ENCODE assay signal across 8 cellular contexts in the genomic region with DNA sequence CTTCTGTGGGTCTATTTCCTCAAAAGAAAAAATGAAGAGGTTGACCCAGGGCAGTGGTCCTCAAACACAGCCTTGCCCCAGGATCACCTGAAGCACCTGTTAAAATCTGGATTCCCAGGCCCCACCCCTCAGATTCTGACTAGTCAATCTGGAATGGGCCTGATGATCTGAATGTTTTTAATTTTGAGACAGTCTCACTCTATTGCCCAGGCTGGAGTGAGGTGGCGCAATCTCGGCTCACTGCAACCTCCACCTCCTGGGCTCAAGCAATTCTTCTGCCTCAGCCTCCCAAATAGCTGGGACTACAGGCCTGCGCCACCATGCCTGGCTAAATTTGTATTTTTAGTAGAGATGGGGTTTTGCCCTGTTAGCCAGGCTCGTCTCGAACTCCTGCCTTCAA. TPM values are rescaled to one million over a fixed set of nuclear protein-coding genes. Genes with fewer than 3 reads are reported as not detected.
DNase-seq lines count a peak whose midpoint lies in the region; ATAC-seq, FAIRE-seq and TF ChIP-seq lines count a peak whose summit lies in the region.
"Not testable (repeated sequence)": the region's sequence is repeated elsewhere in the genome, so short reads cannot be mapped to it uniquely, and the experiment has no call there.

No MANE protein-coding gene starts in this region.

- peak overlapping the region; percentile 85 for H3K4me2 ChIP-seq in OCI-LY3 (ENCODE audit: low read length)
- not testable (repeated sequence) for H3K4me2 ChIP-seq in astrocyte (ENCODE audit: low read length); fibroblast of lung (ENCODE audit: extremely low read depth, insufficient read depth, low read length); mesenchymal stem cell (ENCODE audit: low read length, poor library complexity, severe bottlenecking)

- H3K4me1 ChIP-seq in CD4-positive, alpha-beta memory T cell (ENCODE audit: insufficient read depth, low read length): peaks cover 85% of the 10 kb centered on the region
- H3K4me1 ChIP-seq in OCI-LY3 (ENCODE audit: low read length) (peaks cover 80% of the 10 kb centered on the region), astrocyte (ENCODE audit: insufficient read depth, low read length) (peaks cover 72% of the 10 kb centered on the region), fibroblast of lung (ENCODE audit: control insufficient read depth, extremely low read depth, insufficient read depth, low read length) (peaks cover 62% of the 10 kb centered on the region), mesenchymal stem cell (ENCODE audit: control insufficient read depth, insufficient read depth, low read depth, low read length) (peaks cover 59% of the 10 kb centered on the region), psoas muscle (peaks cover 51% of the 10 kb centered on the region), tibial artery (peaks cover 0 to 86% (median 78%) of the 10 kb centered on the region in 4 donors)

- H3K27me3 ChIP-seq in CD4-positive, alpha-beta memory T cell (ENCODE audit: insufficient read depth, low read length); OCI-LY3 (ENCODE audit: low read depth, low read length); astrocyte (ENCODE audit: insufficient read depth, low read length); fibroblast of lung (ENCODE audit: control insufficient read depth, insufficient read depth, low read length); mesenchymal stem cell (ENCODE audit: control insufficient read depth in 1 of 2, insufficient read depth in 1 of 2, low read length in 2 of 2); psoas muscle (ENCODE audit: insufficient read depth in 3 of 3, low read length in 2 of 3); tibial artery: not testable (repeated sequence)

- H3K79me1 ChIP-seq in mesenchymal stem cell (replicated peaks; ENCODE audit: low read length, poor library complexity, severe bottlenecking): not testable (repeated sequence)

- not testable (repeated sequence) for ATAC-seq in activated CD8-positive, alpha-beta T cell treated with anti-CD3 and anti-CD28 coated beads, Interleukin-2, amount 10 ng/mL, durations not matched to agents 7 days and 5 days; psoas muscle

- WGBS in mesenchymal stem cell: 100% methylated on average over 5 of the region's 5 CpGs
- 84 to 94% (median 93%) methylated on average over 5 of the region's 5 CpGs for WGBS in psoas muscle, 3 donors

- H3K18ac ChIP-seq in mesenchymal stem cell (ENCODE audit: low read depth in 1 of 2, low read length in 2 of 2): not testable (repeated sequence)

- not testable (repeated sequence) for H2AFZ ChIP-seq in OCI-LY3 (ENCODE audit: low read depth, low read length); astrocyte (ENCODE audit: low read depth, low read length); fibroblast of lung (ENCODE audit: low read length); mesenchymal stem cell (ENCODE audit: low read depth, low read length)

- H3K4me3 Mint-ChIP-seq in CD4-positive, alpha-beta memory T cell: peak overlapping the region in 6 of 8 donors; percentile 31 to 92 (median 86)
- H3K4me3 Mint-ChIP-seq in activated CD8-positive, alpha-beta T cell treated with anti-CD3 and anti-CD28 coated beads, Interleukin-2, amount 10 ng/mL, durations not matched to agents 7 days and 5 days: peak overlapping the region; percentile 42
- peak overlapping the region; percentile 20 for H3K4me3 Mint-ChIP-seq in astrocyte (ENCODE audit: unreplicated experiment)

- POLR2A ChIA-PET in CD4-positive, alpha-beta memory T cell (lab: Charles Lee; ENCODE audit: partially characterized antibody): interaction anchor here (8.2 to 21.9 kb wide), 2 partner anchors 5 to 18 kb away, joined by 196 to 516 read pairs; no protein-coding TSS in a partner anchor
- POLR2A ChIA-PET in activated CD8-positive, alpha-beta T cell treated with anti-CD3 and anti-CD28 coated beads, Interleukin-2, amount 10 ng/mL, durations not matched to agents 7 days and 5 days (lab: Charles Lee): interaction anchor here (11.6 to 20.2 kb wide), 2 partner anchors 10 to 19 kb away, joined by 272 to 642 read pairs; no protein-coding TSS in a partner anchor

- H3K27ac Mint-ChIP-seq in CD4-positive, alpha-beta memory T cell: peak overlapping the region; percentile 69 to 98 (median 97)
- H3K27ac Mint-ChIP-seq in activated CD8-positive, alpha-beta T cell treated with anti-CD3 and anti-CD28 coated beads, Interleukin-2, amount 10 ng/mL, durations not matched to agents 7 days and 5 days: peak overlapping the region; percentile 90
- peak overlapping the region; percentile 66 for H3K27ac Mint-ChIP-seq in astrocyte (ENCODE audit: unreplicated experiment)

- not testable (repeated sequence) for H2BK12ac ChIP-seq in mesenchymal stem cell (ENCODE audit: low read length in 2 of 2)

- H4K8ac ChIP-seq in mesenchymal stem cell (ENCODE audit: low read length): not testable (repeated sequence)

- not testable (repeated sequence) for H3K4me3 ChIP-seq in CD4-positive, alpha-beta memory T cell (ENCODE audit: low read length in 2 of 2); OCI-LY3 (ENCODE audit: low read length); astrocyte (ENCODE audit: insufficient read depth, low read depth, low read length); fibroblast of lung (replicated peaks in 1 of 4; ENCODE audit: control extremely low read depth in 1 of 4, insufficient read depth in 1 of 4, low read depth in 3 of 4, low read length in 4 of 4); psoas muscle; tibial artery
- peak overlapping the region in 1 of 2 experiments; percentile 74 for H3K4me3 ChIP-seq in mesenchymal stem cell (ENCODE audit: insufficient read depth in 1 of 2, low read depth in 1 of 2, low read length in 2 of 2)

- H3K9me3 Mint-ChIP-seq in CD4-positive, alpha-beta memory T cell; activated CD8-positive, alpha-beta T cell treated with anti-CD3 and anti-CD28 coated beads, Interleukin-2, amount 10 ng/mL, durations not matched to agents 7 days and 5 days (ENCODE audit: insufficient read depth); astrocyte (ENCODE audit: unreplicated experiment): not testable (repeated sequence)

- H3K4me1 Mint-ChIP-seq in CD4-positive, alpha-beta memory T cell: peaks cover 62 to 89% (median 75%) of the 10 kb centered on the region in 4 donors
- H3K4me1 Mint-ChIP-seq in activated CD8-positive, alpha-beta T cell treated with anti-CD3 and anti-CD28 coated beads, Interleukin-2, amount 10 ng/mL, durations not matched to agents 7 days and 5 days (ENCODE audit: low read depth): peaks cover 80% of the 10 kb centered on the region
- H3K4me1 Mint-ChIP-seq in astrocyte (ENCODE audit: low read depth, unreplicated experiment): peaks cover 53% of the 10 kb centered on the region

- H4K91ac ChIP-seq in mesenchymal stem cell (ENCODE audit: low read length): not testable (repeated sequence)

- TF ChIP-seq CTCF in OCI-LY3 (IDR thresholded peaks at IDR 0.05; ENCODE audit: low read depth, low read length); astrocyte (IDR thresholded peaks at IDR 0.05; ENCODE audit: insufficient read depth, low read depth, low read length); fibroblast of lung (conservative IDR thresholded peaks at IDR 0.05 in 1 of 2, IDR thresholded peaks at IDR 0.05 in 1 of 2; ENCODE audit: low read depth in 1 of 2, low read length in 2 of 2); psoas muscle (IDR thresholded peaks at IDR 0.05); tibial artery (IDR thresholded peaks at IDR 0.05): not testable (repeated sequence)

- not testable (repeated sequence) for H3K9me3 ChIP-seq in CD4-positive, alpha-beta memory T cell (ENCODE audit: control insufficient read depth in 1 of 2, low read length in 2 of 2); OCI-LY3 (ENCODE audit: insufficient read depth, low read length); astrocyte (ENCODE audit: insufficient read depth, low read depth, low read length); fibroblast of lung (ENCODE audit: control insufficient read depth, insufficient read depth, low read depth, low read length); mesenchymal stem cell (ENCODE audit: control insufficient read depth, low read length); psoas muscle; tibial artery

- intact Hi-C loops in CD4-positive, alpha-beta memory T cell (cut with micrococcal nuclease); psoas muscle (cut with DNase I); tibial artery (cut with DNase I; ENCODE audit: low total_unique reads): not testable (repeated sequence)

- not testable (repeated sequence) for H2BK120ac ChIP-seq in mesenchymal stem cell (ENCODE audit: low read depth, low read length)

- H3K27ac ChIP-seq in CD4-positive, alpha-beta memory T cell (ENCODE audit: low read depth, low read length): peak overlapping the region; percentile 91
- peak overlapping the region; percentile 97 for H3K27ac ChIP-seq in OCI-LY3 (ENCODE audit: low read length)
- H3K27ac ChIP-seq in astrocyte (ENCODE audit: low read depth, low read length): peak overlapping the region; percentile 13
- peak overlapping the region; percentile 3 for H3K27ac ChIP-seq in fibroblast of lung (ENCODE audit: insufficient read depth, low read length)
- H3K27ac ChIP-seq in mesenchymal stem cell (ENCODE audit: low read length, poor library complexity, severe bottlenecking): not testable (repeated sequence)
- H3K27ac ChIP-seq in psoas muscle: peak overlapping the region; percentile 97
- H3K27ac ChIP-seq in tibial artery: peak overlapping the region; percentile 91 to 99

- H3K27me3 Mint-ChIP-seq in CD4-positive, alpha-beta memory T cell; activated CD8-positive, alpha-beta T cell treated with anti-CD3 and anti-CD28 coated beads, Interleukin-2, amount 10 ng/mL, durations not matched to agents 7 days and 5 days (ENCODE audit: low read depth); astrocyte (ENCODE audit: low read depth, unreplicated experiment): not testable (repeated sequence)

- not testable (repeated sequence) for FAIRE-seq in astrocyte (lab: Jason Lieb, UNC)

- peak overlapping the region; percentile 92; the same call in 1 of the 2 replicates for H3K9ac ChIP-seq in OCI-LY3 (ENCODE audit: low read length)
- not testable (repeated sequence) for H3K9ac ChIP-seq in astrocyte (ENCODE audit: low read length); fibroblast of lung (ENCODE audit: insufficient read depth, low read length)
- peak overlapping the region; percentile 85 for H3K9ac ChIP-seq in mesenchymal stem cell (ENCODE audit: low read length)

- peaks cover 0 to 19% of the 10 kb centered on the region in 2 donors for H3K36me3 Mint-ChIP-seq in CD4-positive, alpha-beta memory T cell
- H3K36me3 Mint-ChIP-seq in activated CD8-positive, alpha-beta T cell treated with anti-CD3 and anti-CD28 coated beads, Interleukin-2, amount 10 ng/mL, durations not matched to agents 7 days and 5 days (ENCODE audit: low read depth): peaks cover 75% of the 10 kb centered on the region
- H3K36me3 Mint-ChIP-seq in astrocyte (ENCODE audit: low read depth, unreplicated experiment): not testable (repeated sequence)

- DNase-seq in CD4-positive, alpha-beta memory T cell; activated CD8-positive, alpha-beta T cell treated with anti-CD3 and anti-CD28 coated beads, Interleukin-2, amount 10 ng/mL, durations not matched to agents 7 days and 5 days; astrocyte (ENCODE audit: low read depth); fibroblast of lung (ENCODE audit: low read depth in 2 of 2); mesenchymal stem cell; tibial artery: not testable (repeated sequence)
- peak in 1 of 2 donors; percentile 38 for DNase-seq in psoas muscle

- CTCF ChIA-PET in CD4-positive, alpha-beta memory T cell (lab: Charles Lee; ENCODE audit: partially characterized antibody): interaction anchor here (20.2 kb wide), 1 partner anchor 19 kb away, joined by 568 read pairs; no protein-coding TSS in a partner anchor
- CTCF ChIA-PET in activated CD8-positive, alpha-beta T cell treated with anti-CD3 and anti-CD28 coated beads, Interleukin-2, amount 10 ng/mL, durations not matched to agents 7 days and 5 days (lab: Charles Lee): interaction anchor here (4.7 to 27.1 kb wide), 2 partner anchors 13 to 19 kb away, joined by 37 to 1049 read pairs; no protein-coding TSS in a partner anchor

- H3K4ac ChIP-seq in mesenchymal stem cell (ENCODE audit: low read depth in 1 of 2, low read length in 2 of 2): not testable (repeated sequence)

- H2BK5ac ChIP-seq in mesenchymal stem cell (ENCODE audit: low read depth, low read length, poor library complexity, severe bottlenecking): not testable (repeated sequence)

- not testable (repeated sequence) for H4K20me1 ChIP-seq in OCI-LY3 (ENCODE audit: insufficient read depth, low read length); fibroblast of lung (ENCODE audit: control insufficient read depth, extremely low read depth, insufficient read depth, low read length)
- peaks cover 83% of the 10 kb centered on the region for H4K20me1 ChIP-seq in astrocyte (ENCODE audit: insufficient read depth, low read length)

- not testable (repeated sequence) for H3K36me3 ChIP-seq in CD4-positive, alpha-beta memory T cell (ENCODE audit: insufficient read depth, low read length); OCI-LY3 (replicated peaks; ENCODE audit: low read depth, low read length); astrocyte (ENCODE audit: insufficient read depth, low read length); fibroblast of lung (ENCODE audit: control insufficient read depth, insufficient read depth, low read length); psoas muscle (ENCODE audit: insufficient read depth in 1 of 2, low read depth in 1 of 2); tibial artery
- H3K36me3 ChIP-seq in mesenchymal stem cell (ENCODE audit: control insufficient read depth in 1 of 2, insufficient read depth in 2 of 2, low read depth in 1 of 2, low read length in 2 of 2): peaks cover 12 to 22% of the 10 kb centered on the region in 2 experiments

- H3K79me2 ChIP-seq in OCI-LY3 (ENCODE audit: low read length) (peaks cover 92% of the 10 kb centered on the region), astrocyte (ENCODE audit: insufficient read depth, low read length) (peaks cover 95% of the 10 kb centered on the region), fibroblast of lung (ENCODE audit: control insufficient read depth, insufficient read depth, low read length) (peaks cover 84% of the 10 kb centered on the region)

- not testable (repeated sequence) for H3K14ac ChIP-seq in mesenchymal stem cell (ENCODE audit: low read length in 2 of 2)

- H2AK5ac ChIP-seq in mesenchymal stem cell (ENCODE audit: low read length, severe bottlenecking): not testable (repeated sequence)

- H2BK15ac ChIP-seq in mesenchymal stem cell (ENCODE audit: low read depth, poor library complexity, severe bottlenecking): not testable (repeated sequence)

- not testable (repeated sequence) for H3K23ac ChIP-seq in mesenchymal stem cell (ENCODE audit: low read length in 2 of 2)

RNA-seq across cellular contexts. Expression of a gene that starts 4.3 kb away (rescaled TPM):
- 100 to 1,000 TPM; 139 to 142 TPM for total RNA-seq in CD4-positive, alpha-beta memory T cell
- 10 to 100 TPM in 1 of 2 donors, 1 to 10 TPM in 1; 7.9 to 26.8 TPM for polyA plus RNA-seq in CD4-positive, alpha-beta memory T cell
- 100 to 1,000 TPM; 180 to 207 TPM for total RNA-seq in activated CD8-positive, alpha-beta T cell treated with anti-CD3 and anti-CD28 coated beads, Interleukin-2, amount 10 ng/mL, durations not matched to agents 7 days and 5 days
- total RNA-seq in astrocyte (76.3 and 92.2 TPM in 2 replicates), fibroblast of lung (23.6 and 28.1 TPM in 2 replicates), psoas muscle (10 to 100 TPM; 21.4 to 27.8 (median 23.5) TPM)
- polyA plus RNA-seq in fibroblast of lung (31.6 and 35.4 TPM in 2 replicates), psoas muscle (10 to 100 TPM; 11.0 to 25.2 (median 13.6) TPM)
- polyA plus RNA-seq in fibroblast of lung (2012): 47.2 and 50.5 TPM in 2 replicates
- polyA minus RNA-seq in fibroblast of lung (ENCODE audit: low replicate concordance): 94.8 and 140 TPM in 2 replicates
- polyA plus RNA-seq in mesenchymal stem cell (2013, experiment 1 of 2): 50.4 TPM
- 47.9 TPM for polyA plus RNA-seq in mesenchymal stem cell (2013, experiment 2 of 2)

RNA-seq across cellular contexts. Expression of a gene that starts 42.4 kb away (rescaled TPM):
- total RNA-seq in CD4-positive, alpha-beta memory T cell: 10 to 100 TPM; 12.1 to 12.3 TPM
- polyA plus RNA-seq in CD4-positive, alpha-beta memory T cell: 1 to 10 TPM; 8.7 to 9.0 TPM
- total RNA-seq in activated CD8-positive, alpha-beta T cell treated with anti-CD3 and anti-CD28 coated beads, Interleukin-2, amount 10 ng/mL, durations not matched to agents 7 days and 5 days: 1 to 10 TPM; 7.0 to 8.1 TPM
- total RNA-seq in astrocyte (17.7 and 23.8 TPM in 2 replicates), fibroblast of lung (12.8 and 18.7 TPM in 2 replicates), psoas muscle (10 to 100 TPM; 21.8 to 28.7 (median 27.3) TPM)
- polyA plus RNA-seq in fibroblast of lung (8.9 and 9.0 TPM in 2 replicates), psoas muscle (10 to 100 TPM; 12.7 to 23.5 (median 19.6) TPM)
- polyA plus RNA-seq in fibroblast of lung (2012): 12.1 and 13.2 TPM in 2 replicates
- 20.9 and 22.7 TPM in 2 replicates for polyA minus RNA-seq in fibroblast of lung (ENCODE audit: low replicate concordance)
- 8.4 TPM for polyA plus RNA-seq in mesenchymal stem cell (2013, experiment 1 of 2)
- polyA plus RNA-seq in mesenchymal stem cell (2013, experiment 2 of 2): 8.3 TPM

RNA-seq across cellular contexts. Expression of a gene that starts 56.8 kb away (rescaled TPM):
- under 1 TPM; 0.15 to 0.39 TPM for total RNA-seq in CD4-positive, alpha-beta memory T cell
- polyA plus RNA-seq in CD4-positive, alpha-beta memory T cell: under 1 TPM in 1 of 2 donors, not detected in 1; 0.14 TPM
- under 1 TPM in 1 of 2 experiments, not detected in 1; 0.24 TPM for total RNA-seq in activated CD8-positive, alpha-beta T cell treated with anti-CD3 and anti-CD28 coated beads, Interleukin-2, amount 10 ng/mL, durations not matched to agents 7 days and 5 days
- total RNA-seq in astrocyte (5.9 and 8.4 TPM in 2 replicates), fibroblast of lung (1.0 and 2.8 TPM in 2 replicates), psoas muscle (10 to 100 TPM in 2 of 4 donors, 1 to 10 TPM in 2; 5.1 to 28.8 (median 11.7) TPM)
- polyA plus RNA-seq in fibroblast of lung (0.83 and 0.95 TPM in 2 replicates), psoas muscle (10 to 100 TPM; 11.7 to 29.9 (median 15.0) TPM)
- polyA plus RNA-seq in fibroblast of lung (2012): 0.93 and 1.2 TPM in 2 replicates
- polyA minus RNA-seq in fibroblast of lung (ENCODE audit: low replicate concordance): 2.3 and 4.2 TPM in 2 replicates
- polyA plus RNA-seq in mesenchymal stem cell (2013, experiment 1 of 2): 1.2 TPM
- 1.2 TPM for polyA plus RNA-seq in mesenchymal stem cell (2013, experiment 2 of 2)

Comparison
In these comparisons a context has a peak if more than half of its experiments do, and no peak if none do; other contexts are left out.
1. H3K4me3 Mint-ChIP-seq: peak in every context shown above with its lines; median percentile 86 in CD4-positive, alpha-beta memory T cell; 42 in activated CD8-positive, alpha-beta T cell treated with anti-CD3 and anti-CD28 coated beads, Interleukin-2, amount 10 ng/mL, durations not matched to agents 7 days and 5 days; 20 in astrocyte.